ENCODE assay signal across 14 cellular contexts in genomic region chr19:18385359-18385674, GRCh38. TPM values are rescaled to one million over a fixed set of nuclear protein-coding genes. Genes with fewer than 3 reads are reported as not detected.
DNase-seq lines count a peak whose midpoint lies in the region; ATAC-seq and TF ChIP-seq lines count a peak whose summit lies in the region.
"Had no signal": no experiment of that assay in that cellular context is flagged by ENCODE, and none has a peak within 500 bp of the region (broad histone marks: within the 10 kb centered on the region; RNA-seq: fewer than 3 reads in every experiment).

No MANE protein-coding gene starts in this region.

- H3K27ac ChIP-seq in C4-2B (peak overlapping the region; percentile 78), mucosa of rectum (ENCODE audit: low read depth in 2 of 2, low read length in 2 of 2) (peak overlapping the region; percentile 71 to 94)
- H3K27ac ChIP-seq: cardiac muscle cell, parathyroid adenoma had no signal

- POLR2A ChIA-PET in WTC11 (lab: Charles Lee) = interaction anchor here (0.5 to 1.7 kb wide), 8 partner anchors 11 to 931 kb away, joined by 3 to 13 read pairs (median 4); partner anchors contain the start of gene JUND

- no peak overlapping the region for H3K9ac ChIP-seq in mucosa of rectum (ENCODE audit: low read depth in 1 of 2, low read length in 2 of 2)
- H3K9ac ChIP-seq: parathyroid adenoma had no signal

- H3K27me3 Mint-ChIP-seq in WTC11 (ENCODE audit: low read depth) = peaks cover 29% of the 10 kb centered on the region

- ATAC-seq in WTC11 (no peak), left colon (no peak)
- ATAC-seq: activated CD8-positive, alpha-beta T cell treated with anti-CD3 and anti-CD28 coated beads for 36 hours had no signal

- DNase-seq in WTC11 (ENCODE audit: low spot score) (no peak), SHP77 treated with DMSO at 0.1 percent for 48 hours (lab: John Stamatoyannopoulos, UW) (no peak), left colon (no peak), NK-92 (lab: John Stamatoyannopoulos, UW; ENCODE audit: unreplicated experiment) (no peak)
- DNase-seq: activated gamma-delta T cell treated with Interleukin-2 at 50 U/mL for 16 hours, hippocampal formation, NCI-H2171 treated with DMSO at 0.1 percent for 48 hours had no signal

- no peak overlapping the region for H3K4me3 ChIP-seq in mucosa of rectum (ENCODE audit: low read length in 2 of 2)
- H3K4me3 ChIP-seq: cardiac muscle cell, uterus had no signal

- H3K9me3 ChIP-seq in mucosa of rectum (ENCODE audit: control insufficient read depth in 2 of 2, low read length in 2 of 2) = no peaks in the 10 kb centered on the region
- H3K9me3 ChIP-seq: uterus had no signal

- TF ChIP-seq CTCF in C4-2B (conservative IDR thresholded peaks at IDR 0.05) (no peak), WTC11 (IDR thresholded peaks at IDR 0.05) (no peak)

- no peak overlapping the region for H3K4me3 Mint-ChIP-seq in WTC11
- H3K4me3 Mint-ChIP-seq: activated CD8-positive, alpha-beta T cell treated with anti-CD3 and anti-CD28 coated beads for 36 hours; T-helper 2 cell treated with Interferon-gamma antibody and Interleukin-4, amounts not matched to agents 5 μg/mL and 100 μg/mL, for 36 hours had no signal

- no peaks in the 10 kb centered on the region for H3K27me3 ChIP-seq in mucosa of rectum (ENCODE audit: control insufficient read depth in 2 of 2, insufficient read depth in 2 of 2, low read length in 2 of 2)
- H3K27me3 ChIP-seq: uterus had no signal

- intact Hi-C loops in left colon (cut with DNase I, micrococcal nuclease) = no loop called here

- no peaks in the 10 kb centered on the region for H3K9me3 Mint-ChIP-seq in WTC11
- H3K9me3 Mint-ChIP-seq: activated CD8-positive, alpha-beta T cell treated with anti-CD3 and anti-CD28 coated beads for 36 hours; T-helper 2 cell treated with Interferon-gamma antibody and Interleukin-4, amounts not matched to agents 5 μg/mL and 100 μg/mL, for 36 hours had no signal

- H3K4me1 ChIP-seq in mucosa of rectum (ENCODE audit: control insufficient read depth in 2 of 2, insufficient read depth in 2 of 2, low read length in 2 of 2) = peaks cover 20 to 26% of the 10 kb centered on the region in 2 donors

- peak overlapping the region; percentile 83 for H3K27ac Mint-ChIP-seq in WTC11
- H3K27ac Mint-ChIP-seq: activated CD8-positive, alpha-beta T cell treated with anti-CD3 and anti-CD28 coated beads for 36 hours; T-helper 2 cell treated with Interferon-gamma antibody and Interleukin-4, amounts not matched to agents 5 μg/mL and 100 μg/mL, for 36 hours had no signal

- peaks cover 3 to 5% of the 10 kb centered on the region in 2 donors for H3K36me3 ChIP-seq in mucosa of rectum (ENCODE audit: control insufficient read depth in 2 of 2, insufficient read depth in 2 of 2, low read length in 2 of 2)
- H3K36me3 ChIP-seq: cardiac muscle cell, uterus had no signal

- peaks cover 33% of the 10 kb centered on the region for H3K4me1 Mint-ChIP-seq in WTC11

- H3K36me3 Mint-ChIP-seq in WTC11 = peaks cover 11% of the 10 kb centered on the region

- CTCF ChIA-PET in WTC11 (lab: Charles Lee) = interaction anchor here (0.6 to 4.5 kb wide), 35 partner anchors 9 to 191 kb away, joined by 3 to 94 read pairs (median 4); partner anchors contain the start of genes LRRC25, LSM4, RAB3A and SSBP4

TF ChIP-seq in WTC11, 78 proteins besides CTCF, POLR2A, EP300 and RAD21 (continues in another document):
- TF ChIP-seq NFYB (CRISPR knock-in tag; conservative IDR thresholded peaks at IDR 0.05; ENCODE audit: low read depth) (no peak), SOX15 (CRISPR knock-in tag; IDR thresholded peaks at IDR 0.05) (no peak), ZNF416 (CRISPR knock-in tag; IDR thresholded peaks at IDR 0.05) (no peak), ZNF425 (CRISPR knock-in tag; conservative IDR thresholded peaks at IDR 0.05) (no peak), AR (CRISPR knock-in tag; IDR thresholded peaks at IDR 0.05) (no peak), ELF4 (CRISPR knock-in tag; IDR thresholded peaks at IDR 0.05; ENCODE audit: low read depth) (no peak)
- TF ChIP-seq, protein P1, sequence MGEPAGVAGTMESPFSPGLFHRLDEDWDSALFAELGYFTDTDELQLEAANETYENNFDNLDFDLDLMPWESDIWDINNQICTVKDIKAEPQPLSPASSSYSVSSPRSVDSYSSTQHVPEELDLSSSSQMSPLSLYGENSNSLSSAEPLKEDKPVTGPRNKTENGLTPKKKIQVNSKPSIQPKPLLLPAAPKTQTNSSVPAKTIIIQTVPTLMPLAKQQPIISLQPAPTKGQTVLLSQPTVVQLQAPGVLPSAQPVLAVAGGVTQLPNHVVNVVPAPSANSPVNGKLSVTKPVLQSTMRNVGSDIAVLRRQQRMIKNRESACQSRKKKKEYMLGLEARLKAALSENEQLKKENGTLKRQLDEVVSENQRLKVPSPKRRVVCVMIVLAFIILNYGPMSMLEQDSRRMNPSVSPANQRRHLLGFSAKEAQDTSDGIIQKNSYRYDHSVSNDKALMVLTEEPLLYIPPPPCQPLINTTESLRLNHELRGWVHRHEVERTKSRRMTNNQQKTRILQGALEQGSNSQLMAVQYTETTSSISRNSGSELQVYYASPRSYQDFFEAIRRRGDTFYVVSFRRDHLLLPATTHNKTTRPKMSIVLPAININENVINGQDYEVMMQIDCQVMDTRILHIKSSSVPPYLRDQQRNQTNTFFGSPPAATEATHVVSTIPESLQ (CRISPR knock-in tag; IDR thresholded peaks at IDR 0.05) = no peak
- TF ChIP-seq, protein P2, sequence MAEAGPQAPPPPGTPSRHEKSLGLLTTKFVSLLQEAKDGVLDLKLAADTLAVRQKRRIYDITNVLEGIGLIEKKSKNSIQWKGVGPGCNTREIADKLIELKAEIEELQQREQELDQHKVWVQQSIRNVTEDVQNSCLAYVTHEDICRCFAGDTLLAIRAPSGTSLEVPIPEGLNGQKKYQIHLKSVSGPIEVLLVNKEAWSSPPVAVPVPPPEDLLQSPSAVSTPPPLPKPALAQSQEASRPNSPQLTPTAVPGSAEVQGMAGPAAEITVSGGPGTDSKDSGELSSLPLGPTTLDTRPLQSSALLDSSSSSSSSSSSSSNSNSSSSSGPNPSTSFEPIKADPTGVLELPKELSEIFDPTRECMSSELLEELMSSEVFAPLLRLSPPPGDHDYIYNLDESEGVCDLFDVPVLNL (CRISPR knock-in tag; IDR thresholded peaks at IDR 0.05; ENCODE audit: borderline replicate concordance, low read depth) = no peak

RNA-seq across cellular contexts. Expression of gene GDF15, which starts 0.6 kb away (rescaled TPM):
- total RNA-seq in WTC11 (2021) (18.3 to 27.3 TPM (median 19.1 TPM) in 3 replicates), left colon (10 to 100 TPM; 32.2 to 87.6 TPM)
- total RNA-seq: activated CD8-positive, alpha-beta T cell treated with anti-CD3 and anti-CD28 coated beads for 36 hours had no signal

RNA-seq across cellular contexts. Expression of gene LRRC25, which starts 12.1 kb away (rescaled TPM):
- total RNA-seq in WTC11 (2021) = 0.07 to 0.31 TPM (median 0.18 TPM) in 3 replicates
- total RNA-seq in left colon = 1 to 10 TPM in 1 of 2 donors, under 1 TPM in 1; 0.79 to 5.1 TPM
- total RNA-seq: activated CD8-positive, alpha-beta T cell treated with anti-CD3 and anti-CD28 coated beads for 36 hours; cardiac muscle cell had no signal

RNA-seq across cellular contexts. Expression of gene SSBP4, which starts 33.9 kb away (rescaled TPM):
- 44.5 to 51.2 TPM (median 47.4 TPM) in 3 replicates for total RNA-seq in WTC11 (2021)
- 10 to 100 TPM; 37.4 to 50.7 TPM for total RNA-seq in left colon

RNA-seq across cellular contexts. Expression of gene PGPEP1, which starts 44.9 kb away (rescaled TPM):
- total RNA-seq in WTC11 (2021) (39.2 to 68.1 TPM (median 40.8 TPM) in 3 replicates), left colon (100 to 1,000 TPM; 105 to 109 TPM)

RNA-seq across cellular contexts. Expression of gene ISYNA1, which starts 52.6 kb away (rescaled TPM):
- total RNA-seq in WTC11 (2021) (236 to 310 TPM (median 307 TPM) in 3 replicates), left colon (10 to 100 TPM; 14.1 to 15.1 TPM)
